9 cellular contexts compared by ENCODE assay signal in the genomic region with DNA sequence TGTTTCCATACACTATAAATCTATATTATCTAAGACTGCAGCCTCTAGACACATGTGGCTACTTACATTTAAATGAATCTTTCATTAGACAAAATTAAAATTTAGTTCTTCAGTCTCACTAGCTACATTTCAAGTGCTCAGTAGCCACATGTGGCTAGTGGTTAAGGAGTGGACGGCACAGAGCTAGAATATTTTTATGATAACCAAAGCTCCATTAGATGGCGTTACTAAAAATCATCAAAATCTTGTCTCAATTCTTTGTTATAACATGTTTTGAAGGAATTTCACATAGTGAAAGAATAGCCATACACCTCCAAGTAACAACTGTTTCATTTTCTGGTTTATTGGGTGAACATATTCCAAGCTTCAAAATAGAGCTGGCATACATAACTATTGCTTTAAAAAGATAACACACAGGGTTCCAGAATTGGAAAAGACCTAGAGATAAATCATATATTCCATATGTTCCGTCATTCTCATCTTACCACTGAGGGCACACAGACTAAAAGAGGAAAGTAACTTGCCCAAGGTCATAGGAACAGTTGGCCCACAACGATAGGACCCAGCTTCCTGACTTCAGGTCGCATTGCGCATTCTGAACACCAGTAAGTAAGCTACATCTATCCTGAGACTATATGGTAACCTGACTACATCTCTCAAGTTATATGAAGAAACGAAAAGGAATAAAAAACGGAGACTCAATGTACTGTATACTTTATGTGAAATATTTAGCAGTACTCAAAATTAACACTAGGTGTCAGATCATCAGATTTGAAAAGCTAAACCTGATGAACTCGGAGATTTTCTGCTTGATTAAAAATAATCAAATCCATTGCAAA.
A peak's percentile ranks its signal among the peaks of the same experiment; 100 is the strongest.
DNase-seq lines count a peak whose midpoint lies in the region; ATAC-seq lines count a peak whose summit lies in the region.
"Had no signal": no experiment of that assay in that cellular context is flagged by ENCODE, and none has a peak within 500 bp of the region (broad histone marks: within the 10 kb centered on the region; RNA-seq: fewer than 3 reads in every experiment).

No MANE protein-coding gene starts in this region.

- no peaks in the 10 kb centered on the region for H3K4me1 ChIP-seq in naive thymus-derived CD4-positive, alpha-beta T cell (ENCODE audit: control insufficient read depth in 2 of 2, insufficient read depth in 2 of 2, low read length in 2 of 2)

- H3K9me3 Mint-ChIP-seq in naive thymus-derived CD4-positive, alpha-beta T cell, result no peaks in the 10 kb centered on the region
- H3K9me3 Mint-ChIP-seq in activated naive CD4-positive, alpha-beta T cell treated with anti-CD3 and anti-CD28 coated beads, Interleukin-2, amount 50 U/mL, for 72 hours, result no peaks in the 10 kb centered on the region

- H3K27ac ChIP-seq in naive thymus-derived CD4-positive, alpha-beta T cell (ENCODE audit: low read depth, low read length), result no peak overlapping the region

- no peaks in the 10 kb centered on the region for H3K36me3 ChIP-seq in naive thymus-derived CD4-positive, alpha-beta T cell (ENCODE audit: control insufficient read depth in 2 of 3, insufficient read depth in 3 of 3, low read length in 3 of 3)

- peaks cover 15 to 27% (median 18%) of the 10 kb centered on the region in 7 donors for H3K4me1 Mint-ChIP-seq in naive thymus-derived CD4-positive, alpha-beta T cell

- H3K27me3 Mint-ChIP-seq in naive thymus-derived CD4-positive, alpha-beta T cell, result peaks cover 34 to 46% (median 39%) of the 10 kb centered on the region in 5 donors

- DNase-seq in A172 (ENCODE audit: low spot score) (peak; percentile 16), NCI-H345 treated with DMSO at 0.1 percent for 48 hours (lab: John Stamatoyannopoulos, UW; ENCODE audit: unreplicated experiment) (peak; percentile 12), cerebellar cortex (ENCODE audit: low spot score) (peak; percentile 10)
- no peak for DNase-seq in naive thymus-derived CD4-positive, alpha-beta T cell
- DNase-seq in activated CD4-positive, alpha-beta T cell treated with anti-CD3 and anti-CD28 coated beads, Interleukin-2, amount 50 U/mL, for 4 hours, result no peak
- no peak for DNase-seq in activated naive CD4-positive, alpha-beta T cell treated with anti-CD3 and anti-CD28 coated beads, Interleukin-2, amount 50 U/mL, for 72 hours (ENCODE audit: low spot score in 2 of 2)

- CTCF ChIA-PET in naive thymus-derived CD4-positive, alpha-beta T cell (lab: Charles Lee), result interaction anchor here (0.9 to 3.2 kb wide), 15 partner anchors 9 to 458 kb away, joined by 3 to 28 read pairs (median 4); no protein-coding TSS in a partner anchor

- no peaks in the 10 kb centered on the region for H3K27me3 ChIP-seq in naive thymus-derived CD4-positive, alpha-beta T cell (ENCODE audit: control insufficient read depth in 2 of 2, insufficient read depth in 2 of 2, low read length in 2 of 2)

- H3K36me3 Mint-ChIP-seq in naive thymus-derived CD4-positive, alpha-beta T cell, result no peaks in the 10 kb centered on the region
- H3K36me3 Mint-ChIP-seq in activated naive CD4-positive, alpha-beta T cell treated with anti-CD3 and anti-CD28 coated beads, Interleukin-2, amount 50 U/mL, for 72 hours, result no peaks in the 10 kb centered on the region
- H3K36me3 Mint-ChIP-seq: activated naive CD8-positive, alpha-beta T cell had no signal

- intact Hi-C loops in naive thymus-derived CD4-positive, alpha-beta T cell (cut with micrococcal nuclease), result loop anchor here (1.0 to 5.0 kb wide), 2 partner anchors 218 to 536 kb away; no protein-coding TSS in a partner anchor

- peak; percentile 44 for ATAC-seq in GM18498 (IDR thresholded peaks at IDR 0.05; ENCODE audit: unreplicated experiment)
- peak; percentile 53 for ATAC-seq in naive thymus-derived CD4-positive, alpha-beta T cell
- ATAC-seq in GM19467 (IDR thresholded peaks at IDR 0.05; ENCODE audit: unreplicated experiment), result no peak
- no peak for ATAC-seq in activated naive CD4-positive, alpha-beta T cell treated with anti-CD3 and anti-CD28 coated beads, Interleukin-2, amount 50 U/mL, for 72 hours

- H3K27ac Mint-ChIP-seq in naive thymus-derived CD4-positive, alpha-beta T cell, result no peak overlapping the region
- H3K27ac Mint-ChIP-seq in activated naive CD4-positive, alpha-beta T cell treated with anti-CD3 and anti-CD28 coated beads, Interleukin-2, amount 50 U/mL, for 72 hours, result no peak overlapping the region
- H3K27ac Mint-ChIP-seq: activated naive CD8-positive, alpha-beta T cell had no signal

- no peak overlapping the region for H3K4me3 ChIP-seq in naive thymus-derived CD4-positive, alpha-beta T cell (ENCODE audit: low read length)

- H3K9me3 ChIP-seq in naive thymus-derived CD4-positive, alpha-beta T cell (ENCODE audit: control insufficient read depth in 2 of 3, low read length in 3 of 3), result no peaks in the 10 kb centered on the region

- H3K4me3 Mint-ChIP-seq in naive thymus-derived CD4-positive, alpha-beta T cell, result peak overlapping the region in 7 of 10 donors; percentile 24 to 82 (median 42)

- POLR2A ChIA-PET in naive thymus-derived CD4-positive, alpha-beta T cell (lab: Charles Lee), result interaction anchor here (0.6 kb wide), 1 partner anchor 344 kb away, joined by 4 read pairs; no protein-coding TSS in a partner anchor

Comparison
In these comparisons a context has a peak if more than half of its experiments do, and no peak if none do; other contexts are left out.
1. DNase-seq: peak in A172 (single experiment), NCI-H345 treated with DMSO at 0.1 percent for 48 hours (single experiment) and cerebellar cortex (single experiment); none in naive thymus-derived CD4-positive, alpha-beta T cell (0 of 9), activated CD4-positive, alpha-beta T cell treated with anti-CD3 and anti-CD28 coated beads, Interleukin-2, amount 50 U/mL, for 4 hours (0 of 2) and activated naive CD4-positive, alpha-beta T cell treated with anti-CD3 and anti-CD28 coated beads, Interleukin-2, amount 50 U/mL, for 72 hours (0 of 2).
2. ATAC-seq: peak in GM18498 (single experiment) and naive thymus-derived CD4-positive, alpha-beta T cell (single experiment); none in GM19467 (single experiment) and activated naive CD4-positive, alpha-beta T cell treated with anti-CD3 and anti-CD28 coated beads, Interleukin-2, amount 50 U/mL, for 72 hours (0 of 2).